Comparison of ENCODE assay signal across 9 cellular contexts in genomic region chr19:51595190-51595589, GRCh38. TPM values are rescaled to one million over a fixed set of nuclear protein-coding genes. Genes with fewer than 3 reads are reported as not detected.
DNase-seq lines count a peak whose midpoint lies in the region; ATAC-seq and TF ChIP-seq lines count a peak whose summit lies in the region.
"Had no signal": no experiment of that assay in that cellular context is flagged by ENCODE, and none has a peak within 500 bp of the region (broad histone marks: within the 10 kb centered on the region; RNA-seq: fewer than 3 reads in every experiment).

No MANE protein-coding gene starts in this region.

- H4K8ac ChIP-seq in neuronal stem cell (ENCODE audit: low read depth, low read length): no peak overlapping the region

- no peak for ATAC-seq in HG03521 (IDR thresholded peaks at IDR 0.05; ENCODE audit: unreplicated experiment)

- H4K20me1 ChIP-seq in DOHH2 (ENCODE audit: control insufficient read depth, insufficient read depth, low read depth, low read length) (no peaks in the 10 kb centered on the region), OCI-LY1 (ENCODE audit: insufficient read depth, low read length) (no peaks in the 10 kb centered on the region)

- peaks cover 6% of the 10 kb centered on the region; the same call in 1 of the 2 replicates for H3K9me3 ChIP-seq in DOHH2 (ENCODE audit: control insufficient read depth, insufficient read depth, low read length)
- H3K9me3 ChIP-seq in OCI-LY1 (ENCODE audit: low read length): no peaks in the 10 kb centered on the region
- H3K9me3 ChIP-seq in endocrine pancreas (ENCODE audit: control insufficient read depth, low read length): no peaks in the 10 kb centered on the region
- peaks cover 0 to 7% of the 10 kb centered on the region in 2 donors for H3K9me3 ChIP-seq in neuronal stem cell (replicated peaks in 1 of 2; ENCODE audit: control insufficient read depth in 2 of 2, insufficient read depth in 1 of 2, low read depth in 1 of 2, low read length in 2 of 2)

- H3K27me3 ChIP-seq in DOHH2 (ENCODE audit: control insufficient read depth, low read length) (no peaks in the 10 kb centered on the region), OCI-LY1 (ENCODE audit: insufficient read depth, low read length) (no peaks in the 10 kb centered on the region; the same call in 1 of the 2 replicates), endocrine pancreas (ENCODE audit: control insufficient read depth, insufficient read depth, low read length) (no peaks in the 10 kb centered on the region), neuronal stem cell (ENCODE audit: control insufficient read depth in 3 of 3, insufficient read depth in 3 of 3, low read depth in 1 of 3, low read length in 3 of 3) (peaks cover 0 to 2% (median 0%) of the 10 kb centered on the region in 3 experiments)

- H3K18ac ChIP-seq in neuronal stem cell (ENCODE audit: low read length): no peak overlapping the region

- no peak overlapping the region for H3K27ac ChIP-seq in DOHH2 (ENCODE audit: low read depth, low read length)
- H3K27ac ChIP-seq in OCI-LY1 (ENCODE audit: low read depth, low read length, poor library complexity, severe bottlenecking): no peak overlapping the region
- H3K27ac ChIP-seq in neuronal stem cell (replicated peaks; ENCODE audit: low read length): no peak overlapping the region

- H3K36me3 ChIP-seq in DOHH2 (ENCODE audit: control insufficient read depth, low read length) (no peaks in the 10 kb centered on the region), OCI-LY1 (ENCODE audit: insufficient read depth, low read length) (no peaks in the 10 kb centered on the region; the same call in 1 of the 2 replicates), endocrine pancreas (ENCODE audit: control insufficient read depth, insufficient read depth, low read length) (no peaks in the 10 kb centered on the region), neuronal stem cell (replicated peaks in 1 of 2; ENCODE audit: control insufficient read depth in 2 of 2, insufficient read depth in 2 of 2, low read length in 2 of 2) (no peaks in the 10 kb centered on the region)

- H3K4me2 ChIP-seq in DOHH2 (ENCODE audit: low read length): peak overlapping the region; percentile 88
- peak overlapping the region; percentile 75 for H3K4me2 ChIP-seq in OCI-LY1 (ENCODE audit: low read length)
- H3K4me2 ChIP-seq in neuronal stem cell (ENCODE audit: insufficient read depth, low read length, poor library complexity, severe bottlenecking): no peak overlapping the region

- H3K4me1 ChIP-seq in DOHH2 (ENCODE audit: control insufficient read depth, low read length) (peaks cover 13% of the 10 kb centered on the region), OCI-LY1 (ENCODE audit: insufficient read depth, low read length, severe bottlenecking) (peaks cover 16% of the 10 kb centered on the region), endocrine pancreas (ENCODE audit: control insufficient read depth, insufficient read depth, low read length) (no peaks in the 10 kb centered on the region), neuronal stem cell (ENCODE audit: control insufficient read depth in 2 of 2, insufficient read depth in 1 of 2, low read depth in 1 of 2, low read length in 2 of 2) (peaks cover 12% of the 10 kb centered on the region in 2 donors)

- no peaks in the 10 kb centered on the region for H3K79me1 ChIP-seq in neuronal stem cell (ENCODE audit: low read depth, low read length)

- in situ Hi-C loops in GM13977 (cut with MboI; ENCODE audit: low pct_unique_long_range_greater_than_20kb, low sequenced_read_pairs, unreplicated experiment): no loop called here

- H3K23ac ChIP-seq in neuronal stem cell (ENCODE audit: low read depth, low read length, poor library complexity): no peak overlapping the region

- WGBS in neuronal stem cell (ENCODE audit: extremely low coverage in 2 of 2, insufficient read length in 2 of 2, insufficient replicate concordance in 1 of 2), 2 donors: no CpG with 5 or more reads among the region's 5 CpGs

- no peak overlapping the region for H2BK12ac ChIP-seq in neuronal stem cell (ENCODE audit: low read length)

- H3F3A ChIP-seq in DOHH2 (ENCODE audit: control insufficient read depth, insufficient read depth) (0 out of 2 replicates have a peak, but pooled peaks cover 3% of the 10 kb centered on the region), OCI-LY1 (ENCODE audit: insufficient read depth, low read length) (no peaks in the 10 kb centered on the region)

- TF ChIP-seq CTCF in DOHH2 (IDR thresholded peaks at IDR 0.05; ENCODE audit: low read depth, low read length, poor library complexity, severe bottlenecking) (no peak), OCI-LY1 (IDR thresholded peaks at IDR 0.05; ENCODE audit: low read length) (no peak), GM13977 (IDR thresholded peaks at IDR 0.05; ENCODE audit: extremely low read depth, insufficient read depth, missing control alignments) (no peak)

- H3K9me2 ChIP-seq in DOHH2 (replicated peaks; ENCODE audit: control insufficient read depth, low read length) (no peaks in the 10 kb centered on the region), OCI-LY1 (ENCODE audit: low read depth, low read length) (no peaks in the 10 kb centered on the region)

- H3K4ac ChIP-seq in neuronal stem cell (ENCODE audit: low read length): no peak overlapping the region

- H2BK120ac ChIP-seq in neuronal stem cell (ENCODE audit: low read depth, low read length): no peak overlapping the region

- H2AK5ac ChIP-seq in neuronal stem cell (ENCODE audit: low read depth, low read length): no peak overlapping the region

- H2BK5ac ChIP-seq in neuronal stem cell (ENCODE audit: low read length): no peak overlapping the region

- no peak overlapping the region for H4K91ac ChIP-seq in neuronal stem cell (ENCODE audit: low read depth, low read length, poor library complexity)

- H3K9ac ChIP-seq in OCI-LY1 (ENCODE audit: low read length) (no peak overlapping the region), endocrine pancreas (ENCODE audit: control insufficient read depth, insufficient read depth, low read length) (no peak overlapping the region), neuronal stem cell (ENCODE audit: low read depth, low read length, poor library complexity) (no peak overlapping the region)

- no peak overlapping the region for H3K14ac ChIP-seq in neuronal stem cell (ENCODE audit: low read length)

- H3K79me2 ChIP-seq in DOHH2 (ENCODE audit: control insufficient read depth, low read length) (no peaks in the 10 kb centered on the region), OCI-LY1 (ENCODE audit: insufficient read depth, low read length) (no peaks in the 10 kb centered on the region)

- DNase-seq in neuronal stem cell (ENCODE audit: low spot score) (no peak), GM19238 (ENCODE audit: insufficient read length, low spot score) (no peak), inferior parietal cortex (ENCODE audit: extremely low spot score) (no peak), GM13977 (ENCODE audit: low spot score) (no peak)
- DNase-seq: NCI-H2107 had no signal

- H3K4me3 ChIP-seq in DOHH2 (ENCODE audit: low read length) (peak overlapping the region; percentile 92), OCI-LY1 (ENCODE audit: low read depth, low read length, poor library complexity, severe bottlenecking) (peak overlapping the region; percentile 73), endocrine pancreas (ENCODE audit: control insufficient read depth, insufficient read depth, low read length) (peak overlapping the region; percentile 33), neuronal stem cell (ENCODE audit: low read length in 2 of 2) (peak overlapping the region in 1 of 2 donors; percentile 73)

- H2AFZ ChIP-seq in OCI-LY1 (ENCODE audit: low read length) (no peak overlapping the region), neuronal stem cell (ENCODE audit: low read length) (peak overlapping the region; percentile 90)

- no peak overlapping the region for H2BK15ac ChIP-seq in neuronal stem cell (ENCODE audit: low read length)

RNA-seq across cellular contexts. Expression of gene ZNF175, which starts 24.1 kb away (rescaled TPM):
- 4.0 TPM for polyA plus RNA-seq in neuronal stem cell (2013, experiment 1 of 2)
- polyA plus RNA-seq in neuronal stem cell (2013, experiment 2 of 2): 4.4 TPM

RNA-seq across cellular contexts. Expression of gene SIGLEC5, which starts 35.0 kb away (rescaled TPM):
- not detected for polyA plus RNA-seq in neuronal stem cell (2013, experiment 1 of 2)
- not detected for polyA plus RNA-seq in neuronal stem cell (2013, experiment 2 of 2)

RNA-seq across cellular contexts. Expression of gene SIGLEC14, which starts 51.4 kb away (rescaled TPM):
- 0.01 TPM for polyA plus RNA-seq in neuronal stem cell (2013, experiment 1 of 2)
- polyA plus RNA-seq in neuronal stem cell (2013, experiment 2 of 2): not detected
